Comparison of ENCODE assay signal across 17 cellular contexts in genomic region chr6:168181776-168182765, GRCh38.
"Had no signal": no experiment of that assay in that cellular context is flagged by ENCODE, and none has a peak within 500 bp of the region (broad histone marks: within the 10 kb centered on the region; RNA-seq: fewer than 3 reads in every experiment).

No MANE protein-coding gene starts in this region.

- ATAC-seq: gastrocnemius medialis; heart left ventricle; left cardiac atrium; naive thymus-derived CD8-positive, alpha-beta T cell; right cardiac atrium; T-helper 17 cell had no signal

- H3K4me3 Mint-ChIP-seq: activated CD4-positive, alpha-beta memory T cell treated with anti-CD3 and anti-CD28 coated beads, Interleukin-2, amount 10 ng/mL, durations not matched to agents 7 days and 5 days; activated naive CD8-positive, alpha-beta T cell treated with anti-CD3 and anti-CD28 coated beads, Interleukin-2, amount 10 ng/mL, durations not matched to agents 7 days and 5 days; brain; naive thymus-derived CD8-positive, alpha-beta T cell; stimulated activated naive CD8-positive, alpha-beta T cell treated with anti-CD3 and anti-CD28 coated beads, Interleukin-15, Interleukin-2, amounts not matched to agents 100 ng/mL and 50 ng/mL, for 24 hours; T-helper 17 cell had no signal

- H3K27me3 ChIP-seq: gastrocnemius medialis, testis, upper lobe of left lung had no signal

- H3K4me1 Mint-ChIP-seq: activated CD4-positive, alpha-beta memory T cell treated with anti-CD3 and anti-CD28 coated beads, Interleukin-2, amount 10 ng/mL, durations not matched to agents 7 days and 5 days; activated naive CD8-positive, alpha-beta T cell treated with anti-CD3 and anti-CD28 coated beads, Interleukin-2, amount 10 ng/mL, durations not matched to agents 7 days and 5 days; naive thymus-derived CD8-positive, alpha-beta T cell; T-helper 17 cell had no signal

- DNase-seq: activated CD4-positive, alpha-beta memory T cell treated with anti-CD3 and anti-CD28 coated beads, Interleukin-2, amount 10 ng/mL, durations not matched to agents 7 days and 5 days; activated CD4-positive, alpha-beta T cell treated with anti-CD3 and anti-CD28 coated beads for 4 hours; activated naive CD4-positive, alpha-beta T cell; activated naive CD8-positive, alpha-beta T cell treated with anti-CD3 and anti-CD28 coated beads, Interleukin-2, amount 10 ng/mL, durations not matched to agents 7 days and 5 days; erythroblast; gastrocnemius medialis; left cardiac atrium; naive thymus-derived CD8-positive, alpha-beta T cell; nucleus accumbens; right cardiac atrium; small intestine; T-helper 17 cell; testis; upper lobe of left lung had no signal

- H3K36me3 ChIP-seq: gastrocnemius medialis, heart left ventricle, upper lobe of left lung had no signal

- H3K4me3 ChIP-seq: gastrocnemius medialis, heart left ventricle, testis, upper lobe of left lung had no signal

- H3K9me3 Mint-ChIP-seq: activated CD4-positive, alpha-beta memory T cell treated with anti-CD3 and anti-CD28 coated beads, Interleukin-2, amount 10 ng/mL, durations not matched to agents 7 days and 5 days; activated naive CD8-positive, alpha-beta T cell treated with anti-CD3 and anti-CD28 coated beads, Interleukin-2, amount 10 ng/mL, durations not matched to agents 7 days and 5 days; stimulated activated naive CD8-positive, alpha-beta T cell treated with anti-CD3 and anti-CD28 coated beads, Interleukin-15, Interleukin-2, amounts not matched to agents 100 ng/mL and 50 ng/mL, for 24 hours had no signal

- H3K36me3 Mint-ChIP-seq: activated naive CD8-positive, alpha-beta T cell treated with anti-CD3 and anti-CD28 coated beads, Interleukin-2, amount 10 ng/mL, durations not matched to agents 7 days and 5 days; brain; naive thymus-derived CD8-positive, alpha-beta T cell had no signal

- H3K9me3 ChIP-seq: gastrocnemius medialis, heart left ventricle, testis, upper lobe of left lung had no signal

- H3K27ac ChIP-seq: gastrocnemius medialis, heart left ventricle, testis, upper lobe of left lung had no signal

- H3K4me1 ChIP-seq: gastrocnemius medialis, heart left ventricle, testis, upper lobe of left lung had no signal

- H3K27ac Mint-ChIP-seq: activated CD4-positive, alpha-beta memory T cell treated with anti-CD3 and anti-CD28 coated beads, Interleukin-2, amount 10 ng/mL, durations not matched to agents 7 days and 5 days; activated naive CD8-positive, alpha-beta T cell treated with anti-CD3 and anti-CD28 coated beads, Interleukin-2, amount 10 ng/mL, durations not matched to agents 7 days and 5 days; naive thymus-derived CD8-positive, alpha-beta T cell; stimulated activated naive CD8-positive, alpha-beta T cell treated with anti-CD3 and anti-CD28 coated beads, Interleukin-15, Interleukin-2, amounts not matched to agents 100 ng/mL and 50 ng/mL, for 24 hours; T-helper 17 cell had no signal

- H3K27me3 Mint-ChIP-seq: stimulated activated naive CD8-positive, alpha-beta T cell treated with anti-CD3 and anti-CD28 coated beads, Interleukin-15, Interleukin-2, amounts not matched to agents 100 ng/mL and 50 ng/mL, for 24 hours had no signal
